ENCODE assay signal across 8 cellular contexts in genomic region chr6:25138697-25139051, GRCh38.
DNase-seq lines count a peak whose midpoint lies in the region; ATAC-seq and TF ChIP-seq lines count a peak whose summit lies in the region.

No MANE protein-coding gene starts in this region.

- H3K9me3 Mint-ChIP-seq in MCF 10A (ENCODE audit: unreplicated experiment) = no peaks in the 10 kb centered on the region

- H3K27me3 Mint-ChIP-seq in MCF 10A (ENCODE audit: insufficient read depth, unreplicated experiment) = no peaks in the 10 kb centered on the region

- intact Hi-C loops in MCF 10A (cut with micrococcal nuclease) = loop anchor here (1.0 to 5.0 kb wide), 2 partner anchors 34 to 85 kb away; no protein-coding TSS in a partner anchor

- CTCF ChIA-PET in MCF 10A (lab: Yijun Ruan, JAX) = interaction anchor here (0.7 to 1.4 kb wide), 11 partner anchors 27 to 140 kb away, joined by 3 to 8 read pairs (median 3); partner anchors contain the start of gene CARMIL1

- H3K4me3 ChIP-seq in GM12875 (ENCODE audit: low read depth, low read length) = peak overlapping the region; percentile 48

- POLR2A ChIA-PET in MCF 10A (lab: Yijun Ruan, JAX) = interaction anchor here (0.6 to 2.3 kb wide), 20 partner anchors 8 to 1037 kb away, joined by 3 to 31 read pairs (median 4); a partner anchor contains a TSS

- no peaks in the 10 kb centered on the region for H3K36me3 Mint-ChIP-seq in MCF 10A (ENCODE audit: insufficient read depth, unreplicated experiment)

- peak overlapping the region; percentile 92 for H3K27ac Mint-ChIP-seq in MCF 10A (ENCODE audit: low read depth, unreplicated experiment)

- no TSS peak for BruUV-seq in MCF 10A (replicated peaks; lab: Mats Ljungman, UMichigan)

- TF ChIP-seq CTCF in GM12875 (IDR thresholded peaks at IDR 0.05; ENCODE audit: borderline replicate concordance, insufficient read depth, low read depth, low read length) = no peak
- TF ChIP-seq CTCF in MCF 10A (IDR thresholded peaks at IDR 0.05; ENCODE audit: unreplicated experiment) = no peak

- ATAC-seq in HG03439 (IDR thresholded peaks at IDR 0.05; ENCODE audit: unreplicated experiment) (peak; percentile 16), HG03565 (IDR thresholded peaks at IDR 0.05; ENCODE audit: unreplicated experiment) (no peak)

- DNase-seq in MCF 10A (ENCODE audit: unreplicated experiment) (peak; percentile 69), middle frontal gyrus (ENCODE audit: extremely low spot score, low spot score) (peak; percentile 25), CD1c-positive myeloid dendritic cell (ENCODE audit: extremely low spot score) (no peak), NCI-H187 treated with DMSO at 0.1 percent for 48 hours (lab: John Stamatoyannopoulos, UW) (no peak)
- DNase-seq in effector CD8-positive, alpha-beta T cell (lab: John Stamatoyannopoulos, UW) = no peak

- peak overlapping the region; percentile 79 for H3K4me3 Mint-ChIP-seq in MCF 10A (ENCODE audit: unreplicated experiment)

- H3K4me1 Mint-ChIP-seq in MCF 10A (ENCODE audit: insufficient read depth, unreplicated experiment) = peaks cover 26% of the 10 kb centered on the region

Comparison
In these comparisons a context has a peak if more than half of its experiments do, and no peak if none do; other contexts are left out.
1. DNase-seq: peak in MCF 10A (single experiment) and middle frontal gyrus (single experiment); none in effector CD8-positive, alpha-beta T cell (single experiment), CD1c-positive myeloid dendritic cell (single experiment) and NCI-H187 treated with DMSO at 0.1 percent for 48 hours (single experiment).